Comparison of ENCODE assay signal across 18 cellular contexts in the genomic region with DNA sequence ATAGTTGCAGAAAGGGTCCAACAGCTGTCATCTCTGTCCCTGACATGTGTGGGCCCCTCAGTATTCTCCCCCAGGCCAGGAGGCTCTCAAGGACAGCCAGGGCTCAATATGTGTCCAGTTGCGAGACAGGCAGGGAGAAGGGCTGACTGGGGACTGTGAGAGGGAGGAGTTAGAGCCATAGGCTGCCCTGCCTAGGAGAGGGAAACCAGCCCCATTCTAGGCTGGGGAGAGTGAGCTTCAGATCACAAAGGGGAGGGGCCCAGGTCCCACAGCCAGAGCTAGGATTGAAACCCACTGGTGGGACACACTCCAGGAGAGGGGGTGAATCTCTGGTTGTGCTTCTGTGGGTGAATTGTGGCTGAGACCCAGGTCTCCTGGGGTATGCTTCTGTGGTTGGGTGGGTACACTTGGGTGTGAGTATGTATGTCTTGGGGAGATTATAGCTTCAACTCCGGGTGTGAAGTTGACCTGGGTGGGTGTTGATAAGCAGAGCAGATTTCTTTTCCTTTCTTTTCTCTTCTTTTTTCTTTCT. TPM values are rescaled to one million over a fixed set of nuclear protein-coding genes. Genes with fewer than 3 reads are reported as not detected.
A peak's percentile ranks its signal among the peaks of the same experiment; 100 is the strongest.
DNase-seq lines count a peak whose midpoint lies in the region; ATAC-seq, FAIRE-seq and TF ChIP-seq lines count a peak whose summit lies in the region.
"Had no signal": no experiment of that assay in that cellular context is flagged by ENCODE, and none has a peak within 500 bp of the region (broad histone marks: within the 10 kb centered on the region; RNA-seq: fewer than 3 reads in every experiment).

No MANE protein-coding gene starts in this region.

- TF ChIP-seq CTCF in CD4-positive, alpha-beta T cell (IDR thresholded peaks at IDR 0.05) = no peak

- ATAC-seq in CD4-positive, alpha-beta T cell (ENCODE audit: poor library complexity) = no peak
- no peak for ATAC-seq in naive thymus-derived CD8-positive, alpha-beta T cell
- no peak for ATAC-seq in left colon
- ATAC-seq: activated CD8-positive, alpha-beta memory T cell treated with anti-CD3 and anti-CD28 coated beads, Interleukin-2, amount 10 ng/mL, durations not matched to agents 7 days and 5 days; HCT116 had no signal

- no peaks in the 10 kb centered on the region for H3K27me3 ChIP-seq in CD4-positive, alpha-beta T cell (ENCODE audit: control insufficient read depth, insufficient read depth, low read length)

- H3K27ac Mint-ChIP-seq in CD4-positive, alpha-beta T cell = peak overlapping the region; percentile 98
- peak overlapping the region; percentile 76 to 95 (median 88) for H3K27ac Mint-ChIP-seq in naive thymus-derived CD8-positive, alpha-beta T cell
- H3K27ac Mint-ChIP-seq: activated CD8-positive, alpha-beta memory T cell treated with anti-CD3 and anti-CD28 coated beads, Interleukin-2, amount 10 ng/mL, durations not matched to agents 7 days and 5 days had no signal

- CTCF ChIA-PET in CD4-positive, alpha-beta T cell (lab: Charles Lee) = interaction anchor here (0.6 to 2.0 kb wide), 4 partner anchors 8 to 151 kb away, joined by 3 to 6 read pairs (median 3); no protein-coding TSS in a partner anchor

- peak overlapping the region; percentile 82 for H3K4me3 Mint-ChIP-seq in CD4-positive, alpha-beta T cell
- H3K4me3 Mint-ChIP-seq in naive thymus-derived CD8-positive, alpha-beta T cell = peak overlapping the region; percentile 32 to 96 (median 62)
- H3K4me3 Mint-ChIP-seq: activated CD8-positive, alpha-beta memory T cell treated with anti-CD3 and anti-CD28 coated beads, Interleukin-2, amount 10 ng/mL, durations not matched to agents 7 days and 5 days had no signal

- DNase-seq in CD4-positive, alpha-beta T cell = no peak
- DNase-seq in HTR-8/SVneo (ENCODE audit: insufficient read length, low spot score) (no peak), T-helper 9 cell (no peak), left colon (no peak), NCI-H446 (lab: John Stamatoyannopoulos, UW) (no peak)
- DNase-seq in naive thymus-derived CD8-positive, alpha-beta T cell = peak in 1 of 10 donors; percentile 29
- DNase-seq: activated CD8-positive, alpha-beta memory T cell treated with anti-CD3 and anti-CD28 coated beads, Interleukin-2, amount 10 ng/mL, durations not matched to agents 7 days and 5 days; adrenal gland; NCI-H1417; Right ventricle myocardium superior; small intestine; stimulated activated naive CD4-positive, alpha-beta T cell had no signal

- intact Hi-C loops in CD4-positive, alpha-beta T cell (cut with DNase I, micrococcal nuclease) = no loop called here
- intact Hi-C loops in left colon (cut with DNase I, micrococcal nuclease) = no loop called here

- H3K36me3 Mint-ChIP-seq in CD4-positive, alpha-beta T cell (ENCODE audit: low read depth) = peaks cover 9% of the 10 kb centered on the region
- H3K36me3 Mint-ChIP-seq in naive thymus-derived CD8-positive, alpha-beta T cell = peaks cover 0 to 6% (median 0%) of the 10 kb centered on the region in 3 donors

- H3K9me3 Mint-ChIP-seq in CD4-positive, alpha-beta T cell = no peaks in the 10 kb centered on the region
- no peaks in the 10 kb centered on the region for H3K9me3 Mint-ChIP-seq in naive thymus-derived CD8-positive, alpha-beta T cell

- POLR2A ChIA-PET in CD4-positive, alpha-beta T cell (lab: Charles Lee) = interaction anchor here (0.7 to 12.5 kb wide), 11 partner anchors 10 to 568 kb away, joined by 3 to 411 read pairs (median 5); partner anchors contain the start of genes AIP, PPP1CA, PTPRCAP and RAD9A
- POLR2A ChIA-PET in naive thymus-derived CD8-positive, alpha-beta T cell (lab: Charles Lee) = interaction anchor here (0.6 to 31.8 kb wide), 21 partner anchors 7 to 141 kb away, joined by 3 to 2390 read pairs (median 7); partner anchors contain the start of genes AIP, CDK2AP2, CORO1B and PITPNM1

- no peaks in the 10 kb centered on the region for H3K27me3 Mint-ChIP-seq in CD4-positive, alpha-beta T cell
- H3K27me3 Mint-ChIP-seq in naive thymus-derived CD8-positive, alpha-beta T cell = no peaks in the 10 kb centered on the region

- FAIRE-seq in HTR-8/SVneo (lab: Jason Lieb, UNC) = peak; percentile 55
- FAIRE-seq: colon, small intestine, TTC549 had no signal

- peak overlapping the region; percentile 84 for H3K27ac ChIP-seq in CD4-positive, alpha-beta T cell (ENCODE audit: low read depth, low read length)
- H3K27ac ChIP-seq in angular gyrus (ENCODE audit: low read depth, low read length) = peak overlapping the region; percentile 100
- H3K27ac ChIP-seq: adrenal gland, epithelial cell of prostate, KMS-11 had no signal

- H3K4me1 Mint-ChIP-seq in CD4-positive, alpha-beta T cell (ENCODE audit: low read depth) = peaks cover 83% of the 10 kb centered on the region
- peaks cover 42 to 91% (median 85%) of the 10 kb centered on the region in 4 donors for H3K4me1 Mint-ChIP-seq in naive thymus-derived CD8-positive, alpha-beta T cell

- H3K9me3 ChIP-seq in CD4-positive, alpha-beta T cell (ENCODE audit: control insufficient read depth, low read length) = no peaks in the 10 kb centered on the region
- H3K9me3 ChIP-seq: adrenal gland had no signal

RNA-seq across cellular contexts. Expression of gene CARNS1, which starts 2.1 kb away (rescaled TPM):
- 1 to 10 TPM; 9.9 to 10.0 TPM for total RNA-seq in CD4-positive, alpha-beta T cell
- total RNA-seq in naive thymus-derived CD8-positive, alpha-beta T cell = 10 to 100 TPM; 18.5 to 21.2 TPM
- 1 to 10 TPM; 2.2 to 3.7 (median 2.3) TPM for polyA plus RNA-seq in naive thymus-derived CD8-positive, alpha-beta T cell
- total RNA-seq in left colon = 1 to 10 TPM in 1 of 2 donors, under 1 TPM in 1; 0.61 to 2.5 TPM

RNA-seq across cellular contexts. Expression of gene TBC1D10C, which starts 9.4 kb away (rescaled TPM):
- 100 to 1,000 TPM; 205 to 212 TPM for total RNA-seq in CD4-positive, alpha-beta T cell
- total RNA-seq in naive thymus-derived CD8-positive, alpha-beta T cell = 100 to 1,000 TPM; 403 to 419 TPM
- polyA plus RNA-seq in naive thymus-derived CD8-positive, alpha-beta T cell = 100 to 1,000 TPM; 231 to 307 (median 251) TPM
- 1 to 10 TPM; 3.0 to 4.2 TPM for total RNA-seq in left colon

RNA-seq across cellular contexts. Expression of gene PPP1CA, which starts 11.7 kb away (rescaled TPM):
- total RNA-seq in CD4-positive, alpha-beta T cell = 10 to 100 TPM; 42.0 to 45.5 TPM
- total RNA-seq in naive thymus-derived CD8-positive, alpha-beta T cell = 100 to 1,000 TPM; 141 to 146 TPM
- polyA plus RNA-seq in naive thymus-derived CD8-positive, alpha-beta T cell = 100 to 1,000 TPM; 357 to 518 (median 403) TPM
- 100 to 1,000 TPM; 214 to 243 TPM for total RNA-seq in left colon

RNA-seq across cellular contexts. Expression of gene RPS6KB2, which starts 15.0 kb away (rescaled TPM):
- 10 to 100 TPM; 69.3 to 72.0 TPM for total RNA-seq in CD4-positive, alpha-beta T cell
- total RNA-seq in naive thymus-derived CD8-positive, alpha-beta T cell = 10 to 100 TPM; 80.9 to 82.8 TPM
- 10 to 100 TPM; 41.9 to 45.9 (median 43.2) TPM for polyA plus RNA-seq in naive thymus-derived CD8-positive, alpha-beta T cell
- total RNA-seq in left colon = 10 to 100 TPM; 45.3 to 47.4 TPM

RNA-seq across cellular contexts. Expression of gene RAD9A, which starts 21.5 kb away (rescaled TPM):
- 10 to 100 TPM; 19.3 to 20.3 TPM for total RNA-seq in CD4-positive, alpha-beta T cell
- total RNA-seq in naive thymus-derived CD8-positive, alpha-beta T cell = 10 to 100 TPM; 47.3 to 58.1 TPM
- polyA plus RNA-seq in naive thymus-derived CD8-positive, alpha-beta T cell = 1 to 10 TPM; 6.5 to 9.4 (median 6.6) TPM
- total RNA-seq in left colon = 10 to 100 TPM; 27.4 to 40.6 TPM

Comparison
In these comparisons a context has a peak if more than half of its experiments do, and no peak if none do; other contexts are left out.
1. RNA of gene TBC1D10C, which starts 9.4 kb away (total RNA-seq): 403 to 419 TPM in naive thymus-derived CD8-positive, alpha-beta T cell and 205 to 212 TPM in CD4-positive, alpha-beta T cell; 3.0 to 4.2 TPM in left colon; every median in the first group is over 10 times any median in the second.